ENCODE assay signal across 9 cellular contexts in the genomic region with DNA sequence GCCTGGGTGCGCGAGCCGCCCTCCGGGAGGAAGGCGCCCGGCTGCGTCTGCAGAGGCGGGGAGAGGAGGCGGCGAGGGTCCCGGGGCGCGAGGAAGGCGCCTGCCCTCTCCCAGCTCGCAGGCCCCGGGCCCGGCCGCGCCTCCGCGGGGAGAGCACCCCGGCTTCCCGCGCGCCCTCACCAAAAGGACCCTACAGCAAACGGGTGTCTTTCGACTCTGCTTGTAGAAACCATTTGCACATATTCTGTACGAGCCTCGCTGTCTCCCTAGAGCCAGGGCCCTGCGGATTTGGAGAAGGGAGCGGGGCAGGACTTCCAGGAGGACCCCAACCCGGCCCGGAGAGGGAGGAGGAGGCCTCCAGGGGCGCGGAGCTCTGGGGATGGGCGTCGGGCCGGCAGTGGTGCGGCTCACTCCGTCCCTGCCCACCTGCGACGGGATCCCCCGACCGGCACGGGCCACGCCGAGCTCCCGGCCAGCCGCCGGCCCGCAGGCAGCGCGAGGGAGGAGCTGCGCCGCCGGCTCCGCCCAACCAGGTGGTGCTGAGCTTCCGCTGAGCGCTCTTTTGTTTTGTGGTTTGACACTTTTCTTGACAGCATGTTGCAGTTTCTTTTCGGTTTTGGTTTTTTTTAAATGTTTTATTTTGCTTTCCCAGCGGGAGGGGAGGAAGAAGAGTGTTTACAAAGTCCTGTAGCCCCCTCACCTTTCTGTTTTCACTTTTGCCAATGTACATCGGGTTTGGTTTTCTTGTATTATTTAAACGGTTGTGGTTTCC.
DNase-seq lines count a peak whose midpoint lies in the region; ATAC-seq, FAIRE-seq and TF ChIP-seq lines count a peak whose summit lies in the region.
"Had no signal": no experiment of that assay in that cellular context is flagged by ENCODE, and none has a peak within 500 bp of the region (broad histone marks: within the 10 kb centered on the region; RNA-seq: fewer than 3 reads in every experiment).

No MANE protein-coding gene starts in this region.

- ATAC-seq in HG03060 (IDR thresholded peaks at IDR 0.05; ENCODE audit: low read depth, unreplicated experiment) (peak; percentile 50), RWPE2 (ENCODE audit: low read depth) (peak; percentile 69), GM12878 (peak; percentile 94)

- POLR2A ChIA-PET in GM12878 (lab: Charles Lee): no interaction called here

- no peak overlapping the region for H2BK5ac ChIP-seq in mesenchymal stem cell (ENCODE audit: low read depth, low read length, poor library complexity, severe bottlenecking)

- peak overlapping the region in 1 of 2 experiments; percentile 62 for H3K23ac ChIP-seq in mesenchymal stem cell (ENCODE audit: low read length in 2 of 2)

- H3K4me3 ChIP-seq in RWPE2 (ENCODE audit: severe bottlenecking) (peak overlapping the region; percentile 31), GM12878 (peak overlapping the region; percentile 67), mesenchymal stem cell (ENCODE audit: insufficient read depth in 1 of 2, low read depth in 1 of 2, low read length in 2 of 2) (peak overlapping the region in 1 of 2 experiments; percentile 65)

- H3K14ac ChIP-seq in mesenchymal stem cell (ENCODE audit: low read length in 2 of 2): peak overlapping the region in 1 of 2 experiments; percentile 72

- under 1% methylated on average over 43 of the region's 63 CpGs for WGBS in GM12878 (ENCODE audit: insufficient coverage, insufficient replicate concordance, low lambda C conversion rate, missing lambda C conversion rate)
- 3% methylated on average over 50 of the region's 63 CpGs for WGBS in mesenchymal stem cell

- TF ChIP-seq EP300 in GM12878 (IDR thresholded peaks at IDR 0.05; ENCODE audit: borderline replicate concordance in 1 of 2, control insufficient read depth in 1 of 2, low read depth in 2 of 2, low read length in 2 of 2): no peak

- peak; percentile 56; the same call in 1 of the 2 replicates for TF ChIP-seq POLR2A in GM12878 (IDR thresholded peaks at IDR 0.05; ENCODE audit: low read depth, low read length)

- no peak overlapping the region for H2BK15ac ChIP-seq in mesenchymal stem cell (ENCODE audit: low read depth, poor library complexity, severe bottlenecking)

- RAD21 ChIA-PET in GM12878 (lab: Charles Lee; ENCODE audit: unreplicated experiment): no interaction called here

- no peak for FAIRE-seq in GM12878 (lab: Jason Lieb, UNC)

- SMC1A ChIA-PET in GM12878 (lab: Charles Lee; ENCODE audit: uncharacterized antibody, unreplicated experiment): no interaction called here

- H3K27ac ChIP-seq in RWPE2 (ENCODE audit: poor library complexity, severe bottlenecking) (no peak overlapping the region), GM12878 (ENCODE audit: control insufficient read depth, insufficient read depth) (no peak overlapping the region), mesenchymal stem cell (ENCODE audit: low read length, poor library complexity, severe bottlenecking) (no peak overlapping the region)
- H3K27ac ChIP-seq: 22Rv1 had no signal

- H2AK5ac ChIP-seq in mesenchymal stem cell (ENCODE audit: low read length, severe bottlenecking): no peak overlapping the region

- H3K79me1 ChIP-seq in mesenchymal stem cell (replicated peaks; ENCODE audit: low read length, poor library complexity, severe bottlenecking): no peaks in the 10 kb centered on the region

- peak overlapping the region; percentile 78 for H2AFZ ChIP-seq in GM12878 (ENCODE audit: control insufficient read depth, low read depth, low read length)
- H2AFZ ChIP-seq in mesenchymal stem cell (ENCODE audit: low read depth, low read length): peak overlapping the region; percentile 78

- H2BK12ac ChIP-seq in mesenchymal stem cell (ENCODE audit: low read length in 2 of 2): no peak overlapping the region

- H3K4me1 ChIP-seq in RWPE2 (ENCODE audit: insufficient read depth, poor library complexity, severe bottlenecking): no peaks in the 10 kb centered on the region
- peaks cover 7% of the 10 kb centered on the region for H3K4me1 ChIP-seq in GM12878 (ENCODE audit: control insufficient read depth, insufficient read depth, low read length)
- H3K4me1 ChIP-seq in mesenchymal stem cell (ENCODE audit: control insufficient read depth, insufficient read depth, low read depth, low read length): peaks cover 10% of the 10 kb centered on the region

- TF ChIP-seq RAD21 in GM12878 (IDR thresholded peaks at IDR 0.05; ENCODE audit: insufficient read depth, low read depth, low read length): no peak

- H4K8ac ChIP-seq in mesenchymal stem cell (ENCODE audit: low read length): no peak overlapping the region

- H3K36me3 ChIP-seq in RWPE2 (ENCODE audit: low read depth) (no peaks in the 10 kb centered on the region), GM12878 (ENCODE audit: control insufficient read depth in 2 of 2, insufficient read depth in 2 of 2, low read length in 1 of 2) (no peaks in the 10 kb centered on the region), mesenchymal stem cell (ENCODE audit: control insufficient read depth in 1 of 2, insufficient read depth in 2 of 2, low read depth in 1 of 2, low read length in 2 of 2) (peaks cover 0 to 30% of the 10 kb centered on the region in 2 experiments)

- intact Hi-C loops in GM12878 (cut with micrococcal nuclease; ENCODE audit: unreplicated experiment): no loop called here

- H3K79me2 ChIP-seq in GM12878 (ENCODE audit: control insufficient read depth, insufficient read depth, low read length): no peaks in the 10 kb centered on the region

- H3K4me2 ChIP-seq in GM12878 (ENCODE audit: control insufficient read depth, insufficient read depth) (peak overlapping the region; percentile 62), mesenchymal stem cell (ENCODE audit: low read length, poor library complexity, severe bottlenecking) (peak overlapping the region; percentile 61)

- TF ChIP-seq CTCF in RWPE2 (IDR thresholded peaks at IDR 0.05; ENCODE audit: poor library complexity, severe bottlenecking) (no peak), GM12878 (IDR thresholded peaks at IDR 0.05 in 2 of 3, conservative IDR thresholded peaks at IDR 0.05 in 1 of 3; ENCODE audit: control insufficient read depth in 2 of 3, extremely low read depth in 1 of 3, insufficient read depth in 1 of 3, low read depth in 3 of 3, low read length in 3 of 3) (no peak)

- H3K27me3 ChIP-seq in RWPE2 (ENCODE audit: insufficient read depth, poor library complexity, severe bottlenecking): peaks cover 34% of the 10 kb centered on the region
- H3K27me3 ChIP-seq in GM12878 (replicated peaks in 1 of 2; ENCODE audit: control insufficient read depth in 2 of 2, insufficient read depth in 2 of 2, low read length in 1 of 2): peaks cover 3 to 5% of the 10 kb centered on the region in 2 experiments; a peak in 3 of 4 replicates
- peaks cover 13 to 77% of the 10 kb centered on the region in 2 experiments for H3K27me3 ChIP-seq in mesenchymal stem cell (ENCODE audit: control insufficient read depth in 1 of 2, insufficient read depth in 1 of 2, low read length in 2 of 2)

- no peak overlapping the region for H3K18ac ChIP-seq in mesenchymal stem cell (ENCODE audit: low read depth in 1 of 2, low read length in 2 of 2)

- no peak overlapping the region for H4K91ac ChIP-seq in mesenchymal stem cell (ENCODE audit: low read length)

- CTCF ChIA-PET in GM12878 (lab: Yijun Ruan, JAX): interaction anchor here (0.8 kb wide), 1 partner anchor 8 kb away, joined by 3 read pairs; no protein-coding TSS in a partner anchor

- DNase-seq in DMS53 (lab: John Stamatoyannopoulos, UW) (peak; percentile 51), DMS53 treated with DMSO at 0.1 percent for 48 hours (lab: John Stamatoyannopoulos, UW; ENCODE audit: unreplicated experiment) (no peak), RWPE2 (ENCODE audit: low spot score) (no peak), GM12878 (ENCODE audit: low read depth, low spot score) (peak; percentile 15), mesenchymal stem cell (no peak), SHP77 treated with DMSO at 0.1 percent for 48 hours (lab: John Stamatoyannopoulos, UW) (no peak)
- DNase-seq in stimulated activated naive CD4-positive, alpha-beta T cell treated with Interleukin-2 at 50 U/mL for 16 hours (lab: John Stamatoyannopoulos, UW): peak; percentile 59

- in situ Hi-C loops in GM12878 (cut with MboI): no loop called here

- H3K9ac ChIP-seq in GM12878 (ENCODE audit: control insufficient read depth, insufficient read depth, low read length) (peak overlapping the region; percentile 29; the same call in 1 of the 2 replicates), mesenchymal stem cell (ENCODE audit: low read length) (peak overlapping the region; percentile 60)

- no peaks in the 10 kb centered on the region for H4K20me1 ChIP-seq in GM12878 (ENCODE audit: control insufficient read depth, insufficient read depth)

- BruUV-seq in GM12878 (replicated peaks; lab: Mats Ljungman, UMichigan): no TSS peak

- H3K9me3 ChIP-seq in RWPE2 (ENCODE audit: severe bottlenecking) (no peaks in the 10 kb centered on the region), GM12878 (replicated peaks; ENCODE audit: control insufficient read depth, insufficient read depth, low read length) (no peaks in the 10 kb centered on the region), mesenchymal stem cell (ENCODE audit: control insufficient read depth, low read length) (no peaks in the 10 kb centered on the region)

- H3K4ac ChIP-seq in mesenchymal stem cell (ENCODE audit: low read depth in 1 of 2, low read length in 2 of 2): no peak overlapping the region

- no peak overlapping the region for H2BK120ac ChIP-seq in mesenchymal stem cell (ENCODE audit: low read depth, low read length)

TF ChIP-seq in GM12878, 131 proteins besides CTCF, POLR2A, EP300 and RAD21:
- TF ChIP-seq NR2C2 (IDR thresholded peaks at IDR 0.05; ENCODE audit: borderline replicate concordance, control insufficient read depth, insufficient read length, low read depth): no peak
- TF ChIP-seq ZNF384 (IDR thresholded peaks at IDR 0.05; ENCODE audit: borderline replicate concordance, low read depth, low read length): peak; percentile 24; the same call in 1 of the 2 replicates
- TF ChIP-seq, protein P1, sequence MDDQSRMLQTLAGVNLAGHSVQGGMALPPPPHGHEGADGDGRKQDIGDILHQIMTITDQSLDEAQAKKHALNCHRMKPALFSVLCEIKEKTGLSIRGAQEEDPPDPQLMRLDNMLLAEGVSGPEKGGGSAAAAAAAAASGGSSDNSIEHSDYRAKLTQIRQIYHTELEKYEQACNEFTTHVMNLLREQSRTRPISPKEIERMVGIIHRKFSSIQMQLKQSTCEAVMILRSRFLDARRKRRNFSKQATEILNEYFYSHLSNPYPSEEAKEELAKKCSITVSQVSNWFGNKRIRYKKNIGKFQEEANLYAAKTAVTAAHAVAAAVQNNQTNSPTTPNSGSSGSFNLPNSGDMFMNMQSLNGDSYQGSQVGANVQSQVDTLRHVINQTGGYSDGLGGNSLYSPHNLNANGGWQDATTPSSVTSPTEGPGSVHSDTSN (IDR thresholded peaks at IDR 0.05; ENCODE audit: insufficient replicate concordance, low read depth, low read length): no peak
- peak; percentile 68 for TF ChIP-seq RUNX3 (IDR thresholded peaks at IDR 0.05; ENCODE audit: low read length)
- peak in 1 of 2 experiments; percentile 70; a peak in 2 of 4 replicates for TF ChIP-seq BHLHE40 (IDR thresholded peaks at IDR 0.05; ENCODE audit: borderline replicate concordance in 1 of 2, low read depth in 2 of 2, low read length in 1 of 2)
- TF ChIP-seq ZZZ3 (IDR thresholded peaks at IDR 0.05; ENCODE audit: control insufficient read depth, insufficient read length, low read depth): no peak
TF ChIP-seq in GM12878: peak in this region for 3.

Comparison
In these comparisons a context has a peak if more than half of its experiments do, and no peak if none do; other contexts are left out.
1. DNase-seq: peak in DMS53 (single experiment), GM12878 (single experiment) and stimulated activated naive CD4-positive, alpha-beta T cell treated with Interleukin-2 at 50 U/mL for 16 hours (single experiment); none in DMS53 treated with DMSO at 0.1 percent for 48 hours (single experiment), RWPE2 (single experiment), mesenchymal stem cell (single experiment) and SHP77 treated with DMSO at 0.1 percent for 48 hours (single experiment).
2. Peak in every context shown above with its lines, with median percentiles within 50 percentile points of each other: ATAC-seq.